In the genomic region with DNA sequence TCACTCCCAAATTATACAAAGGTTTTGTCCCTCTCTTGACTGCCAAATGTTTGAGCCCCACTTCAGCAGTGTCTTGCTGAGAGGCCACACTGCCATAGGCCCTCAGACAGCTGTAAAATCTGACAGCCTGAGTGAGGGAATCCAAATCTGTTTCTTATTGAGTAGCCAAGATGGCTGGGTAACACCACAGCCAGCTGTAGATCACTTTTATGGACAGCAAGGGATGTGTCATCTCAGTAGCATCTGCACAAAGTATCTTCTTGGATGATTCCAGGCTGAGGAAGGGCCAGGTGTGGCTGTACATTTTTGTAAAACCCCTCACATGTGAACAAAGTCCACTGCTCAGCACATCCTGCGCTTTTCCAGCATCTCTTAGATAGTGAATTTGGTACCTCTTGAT, we compare ENCODE assay signal across 19 cellular contexts.
DNase-seq lines count a peak whose midpoint lies in the region; ATAC-seq lines count a peak whose summit lies in the region.
"Had no signal": no experiment of that assay in that cellular context is flagged by ENCODE, and none has a peak within 500 bp of the region (broad histone marks: within the 10 kb centered on the region; RNA-seq: fewer than 3 reads in every experiment).

No MANE protein-coding gene starts in this region.

- H2BK15ac ChIP-seq in mesenchymal stem cell (ENCODE audit: low read depth, poor library complexity, severe bottlenecking), result no peak overlapping the region

- H3K36me3 ChIP-seq in SJCRH30, result no peaks in the 10 kb centered on the region
- no peaks in the 10 kb centered on the region for H3K36me3 ChIP-seq in mesenchymal stem cell (ENCODE audit: control insufficient read depth in 1 of 2, insufficient read depth in 2 of 2, low read depth in 1 of 2, low read length in 2 of 2)
- H3K36me3 ChIP-seq: BLaER1 treated with 17β-estradiol and CSF1 and Interleukin-3, amounts not matched to agents 10 nM and 100 nM had no signal

- H2AK5ac ChIP-seq in mesenchymal stem cell (ENCODE audit: low read length, severe bottlenecking), result peak overlapping the region; percentile 34

- H3K27ac ChIP-seq in SJCRH30 (peak overlapping the region; percentile 17; the same call in 1 of the 2 replicates), mesenchymal stem cell (ENCODE audit: low read length, poor library complexity, severe bottlenecking) (no peak overlapping the region)
- H3K27ac ChIP-seq: BLaER1 treated with 17β-estradiol and CSF1 and Interleukin-3, amounts not matched to agents 10 nM and 100 nM had no signal

- H3K14ac ChIP-seq in mesenchymal stem cell (ENCODE audit: low read length in 2 of 2), result peak overlapping the region in 1 of 2 experiments; percentile 67

- peak overlapping the region; percentile 32 to 48 for H3K4ac ChIP-seq in mesenchymal stem cell (ENCODE audit: low read depth in 1 of 2, low read length in 2 of 2)

- H2BK12ac ChIP-seq in mesenchymal stem cell (ENCODE audit: low read length in 2 of 2), result peak overlapping the region; percentile 76 to 98

- H3K4me1 ChIP-seq in SJCRH30 (peaks cover 52% of the 10 kb centered on the region), mesenchymal stem cell (ENCODE audit: control insufficient read depth, insufficient read depth, low read depth, low read length) (peaks cover 15% of the 10 kb centered on the region)

- H2BK5ac ChIP-seq in mesenchymal stem cell (ENCODE audit: low read depth, low read length, poor library complexity, severe bottlenecking), result no peak overlapping the region

- H3K4me3 ChIP-seq in SJCRH30 (no peak overlapping the region), mesenchymal stem cell (ENCODE audit: insufficient read depth in 1 of 2, low read depth in 1 of 2, low read length in 2 of 2) (no peak overlapping the region)
- H3K4me3 ChIP-seq: BLaER1 treated with 17β-estradiol and CSF1 and Interleukin-3, amounts not matched to agents 10 nM and 100 nM had no signal

- H2BK120ac ChIP-seq in mesenchymal stem cell (ENCODE audit: low read depth, low read length), result peak overlapping the region; percentile 71

- no peak overlapping the region for H3K9ac ChIP-seq in mesenchymal stem cell (ENCODE audit: low read length)
- H3K9ac ChIP-seq: BLaER1 treated with 17β-estradiol and CSF1 and Interleukin-3, amounts not matched to agents 10 nM and 100 nM had no signal

- no peak overlapping the region for H2AFZ ChIP-seq in mesenchymal stem cell (ENCODE audit: low read depth, low read length)

- H3K9me3 ChIP-seq in SJCRH30 (replicated peaks), result no peaks in the 10 kb centered on the region
- H3K9me3 ChIP-seq in mesenchymal stem cell (ENCODE audit: control insufficient read depth, low read length), result no peaks in the 10 kb centered on the region

- DNase-seq in AG08395 (ENCODE audit: low spot score), result peak; percentile 50
- peak; percentile 86 for DNase-seq in GM04504 (ENCODE audit: low read depth)
- DNase-seq in SJCRH30, result peak in 1 of 2 experiments; percentile 19
- DNase-seq in mesenchymal stem cell, result peak; percentile 72
- DNase-seq in NCI-H1436 treated with DMSO at 0.1 percent for 48 hours (lab: John Stamatoyannopoulos, UW), result no peak
- no peak for DNase-seq in amygdala (lab: John Stamatoyannopoulos, UW)
- DNase-seq in activated CD4-positive, alpha-beta T cell treated with anti-CD3 and anti-CD28 coated beads for 48 hours, result no peak
- DNase-seq: 8988T; CD8-positive, alpha-beta memory T cell; DMS79; GDM1; H7; MV-4-11; NCI-H1417; NCI-H2029 treated with DMSO at 0.1 percent for 48 hours; NCI-H2171 treated with DMSO at 0.1 percent for 48 hours; NCI-H748 treated with DMSO at 0.1 percent for 48 hours had no signal

- peak overlapping the region; percentile 81 for H4K91ac ChIP-seq in mesenchymal stem cell (ENCODE audit: low read length)

- H3K27me3 ChIP-seq in SJCRH30, result no peaks in the 10 kb centered on the region
- no peaks in the 10 kb centered on the region for H3K27me3 ChIP-seq in mesenchymal stem cell (ENCODE audit: control insufficient read depth in 1 of 2, insufficient read depth in 1 of 2, low read length in 2 of 2)

- H4K8ac ChIP-seq in mesenchymal stem cell (ENCODE audit: low read length), result peak overlapping the region; percentile 78

- no peak for ATAC-seq in HG02870 (IDR thresholded peaks at IDR 0.05; ENCODE audit: unreplicated experiment)

- no peak overlapping the region for H3K4me2 ChIP-seq in mesenchymal stem cell (ENCODE audit: low read length, poor library complexity, severe bottlenecking)
- H3K4me2 ChIP-seq: BLaER1 treated with 17β-estradiol and CSF1 and Interleukin-3, amounts not matched to agents 10 nM and 100 nM had no signal

- peak overlapping the region; percentile 50 to 65 for H3K18ac ChIP-seq in mesenchymal stem cell (ENCODE audit: low read depth in 1 of 2, low read length in 2 of 2)

- 60% methylated on average over 1 of the region's 1 CpG for WGBS in mesenchymal stem cell

- H3K79me1 ChIP-seq in mesenchymal stem cell (replicated peaks; ENCODE audit: low read length, poor library complexity, severe bottlenecking), result no peaks in the 10 kb centered on the region

- no peak overlapping the region for H3K23ac ChIP-seq in mesenchymal stem cell (ENCODE audit: low read length in 2 of 2)

Comparison
In these comparisons a context has a peak if more than half of its experiments do, and no peak if none do; other contexts are left out.
1. DNase-seq: peak in AG08395 (single experiment), GM04504 (single experiment) and mesenchymal stem cell (single experiment); none in NCI-H1436 treated with DMSO at 0.1 percent for 48 hours (single experiment), amygdala (0 of 56) and activated CD4-positive, alpha-beta T cell treated with anti-CD3 and anti-CD28 coated beads for 48 hours (single experiment).